In genomic region chr7:105760549-105761447, GRCh38 we compare ENCODE assay signal across 9 cellular contexts.
A peak's percentile ranks its signal among the peaks of the same experiment; 100 is the strongest.
DNase-seq lines count a peak whose midpoint lies in the region; ATAC-seq and TF ChIP-seq lines count a peak whose summit lies in the region.
"Had no signal": no experiment of that assay in that cellular context is flagged by ENCODE, and none has a peak within 500 bp of the region (broad histone marks: within the 10 kb centered on the region; RNA-seq: fewer than 3 reads in every experiment).

No MANE protein-coding gene starts in this region.

- peaks cover 34 to 47% (median 45%) of the 10 kb centered on the region in 3 donors for H3K4me1 Mint-ChIP-seq in T-cell

- H3K4me3 ChIP-seq in ACC112 (ENCODE audit: low read depth, low read length) (no peak overlapping the region), DND-41 (ENCODE audit: low read depth in 1 of 2, low read length in 2 of 2) (no peak overlapping the region), fibroblast of villous mesenchyme (ENCODE audit: low read depth, low read length) (no peak overlapping the region)
- H3K4me3 ChIP-seq: tibial nerve had no signal

- no peaks in the 10 kb centered on the region for H3K9me3 ChIP-seq in DND-41 (ENCODE audit: insufficient read depth, low read length, severe bottlenecking)
- H3K9me3 ChIP-seq: tibial nerve had no signal

- H2AFZ ChIP-seq in ACC112 (ENCODE audit: low read length, unreplicated experiment) (no peak overlapping the region), DND-41 (ENCODE audit: low read depth, low read length) (no peak overlapping the region)

- 0 out of 2 replicates have a peak, but pooled peaks cover 2% of the 10 kb centered on the region for H4K20me1 ChIP-seq in DND-41 (ENCODE audit: insufficient read depth, low read length)

- no peak for TF ChIP-seq CTCF in DND-41 (IDR thresholded peaks at IDR 0.05; ENCODE audit: borderline replicate concordance, extremely low read depth, low read length, poor library complexity, severe bottlenecking)
- TF ChIP-seq CTCF in fibroblast of villous mesenchyme (IDR thresholded peaks at IDR 0.05; ENCODE audit: insufficient read depth, low read depth, low read length), result peak; percentile 2

- H3K79me2 ChIP-seq in ACC112 (ENCODE audit: control insufficient read depth, insufficient read depth, low read length, unreplicated experiment) (no peaks in the 10 kb centered on the region), DND-41 (ENCODE audit: insufficient read depth, low read length) (no peaks in the 10 kb centered on the region)

- H3K27ac ChIP-seq in ACC112 (ENCODE audit: low read depth, low read length) (peak overlapping the region; percentile 15), DND-41 (ENCODE audit: low read length) (no peak overlapping the region)
- H3K27ac ChIP-seq: tibial nerve had no signal

- H3K27me3 ChIP-seq in ACC112 (ENCODE audit: insufficient read depth, low read length) (no peaks in the 10 kb centered on the region), DND-41 (ENCODE audit: insufficient read depth, low read length, poor library complexity) (no peaks in the 10 kb centered on the region)
- H3K27me3 ChIP-seq: tibial nerve had no signal

- no peaks in the 10 kb centered on the region for H3K27me3 Mint-ChIP-seq in T-cell

- peak overlapping the region; percentile 84 to 86 for H3K27ac Mint-ChIP-seq in T-cell

- no peak overlapping the region for H3K4me2 ChIP-seq in DND-41 (ENCODE audit: insufficient read depth, low read length)

- no peak overlapping the region for H3K9ac ChIP-seq in DND-41 (ENCODE audit: low read depth, low read length)

- POLR2A ChIA-PET in T-cell (lab: Charles Lee), result interaction anchor here in 1 of 2 donors (0.6 to 0.7 kb wide), 3 partner anchors 48 to 1141 kb away, joined by 3 to 4 read pairs (median 3); no protein-coding TSS in a partner anchor

- peaks cover 15% of the 10 kb centered on the region for H3K4me1 ChIP-seq in ACC112 (ENCODE audit: control insufficient read depth, insufficient read depth, low read length, unreplicated experiment)
- peaks cover 4% of the 10 kb centered on the region; the same call in 1 of the 2 replicates for H3K4me1 ChIP-seq in DND-41 (ENCODE audit: insufficient read depth, low read length)

- no peaks in the 10 kb centered on the region for H3K9me3 Mint-ChIP-seq in T-cell

- CTCF ChIA-PET in T-cell (lab: Charles Lee), result interaction anchor here (0.6 to 2.1 kb wide), 27 partner anchors 9 to 405 kb away, joined by 3 to 14 read pairs (median 4); partner anchors contain the start of genes ATXN7L1 (in 1 of the 2) and SYPL1 (in 1 of the 2)

- no peaks in the 10 kb centered on the region for H3K36me3 Mint-ChIP-seq in T-cell

- peak overlapping the region in 2 of 3 donors; percentile 31 to 43 for H3K4me3 Mint-ChIP-seq in T-cell

- H3K36me3 ChIP-seq in ACC112 (ENCODE audit: insufficient read depth, low read length) (no peaks in the 10 kb centered on the region), DND-41 (ENCODE audit: insufficient read depth, low read length) (no peaks in the 10 kb centered on the region)
- H3K36me3 ChIP-seq: tibial nerve had no signal

- DNase-seq in DND-41 (peak; percentile 26), T-cell (peak in 30 of 34 experiments; percentile 7 to 54 (median 26)), fibroblast of villous mesenchyme (ENCODE audit: low read depth) (peak; percentile 35), left lobe of liver (ENCODE audit: low spot score) (no peak), cerebellar cortex (ENCODE audit: low spot score) (no peak)

- ATAC-seq in DND-41 (ENCODE audit: insufficient read depth, low read depth) (peak; percentile 80), T-cell (replicated peaks in 1 of 4) (peak; percentile 80 to 95 (median 88)), left lobe of liver (no peak), GM18511 (IDR thresholded peaks at IDR 0.05; ENCODE audit: unreplicated experiment) (no peak), GM18519 (IDR thresholded peaks at IDR 0.05; ENCODE audit: low FRiP score, unreplicated experiment) (no peak)

Comparison
In these comparisons a context has a peak if more than half of its experiments do, and no peak if none do; other contexts are left out.
1. ATAC-seq: peak in DND-41 (single experiment) and T-cell (4 of 4); none in left lobe of liver (single experiment), GM18511 (single experiment) and GM18519 (single experiment).
2. DNase-seq: peak in DND-41 (single experiment), T-cell (30 of 34) and fibroblast of villous mesenchyme (single experiment); none in left lobe of liver (single experiment) and cerebellar cortex (single experiment).